In genomic region chr5:109387408-109387974, GRCh38 we compare ENCODE assay signal across 28 cellular contexts. TPM values are rescaled to one million over a fixed set of nuclear protein-coding genes. Genes with fewer than 3 reads are reported as not detected.
DNase-seq lines count a peak whose midpoint lies in the region; ATAC-seq, FAIRE-seq and TF ChIP-seq lines count a peak whose summit lies in the region.
"Had no signal": no experiment of that assay in that cellular context is flagged by ENCODE, and none has a peak within 500 bp of the region (broad histone marks: within the 10 kb centered on the region; RNA-seq: fewer than 3 reads in every experiment).

No MANE protein-coding gene starts in this region.

- H3K4me1 ChIP-seq in HepG2 (ENCODE audit: insufficient read depth, low read length), result peaks cover 9% of the 10 kb centered on the region
- peaks cover 0 to 10% (median 0%) of the 10 kb centered on the region in 4 donors for H3K4me1 ChIP-seq in right lobe of liver
- peaks cover 13 to 28% of the 10 kb centered on the region in 2 donors for H3K4me1 ChIP-seq in muscle layer of duodenum (ENCODE audit: control insufficient read depth in 1 of 2, insufficient read depth in 2 of 2, low read length in 2 of 2)

- ATAC-seq in HepG2 (no peak), right lobe of liver (no peak)
- ATAC-seq in stimulated activated naive B cell treated with anti-CD40 and anti-IgM and Interleukin-4, amounts not matched to agents 10 μg/mL and 1 μg/mL and 100 μg/mL, for 72 hours (replicated peaks), result no peak
- ATAC-seq: mucosa of descending colon had no signal

- CTCF ChIA-PET in HepG2 (lab: Yijun Ruan, JAX; ENCODE audit: low intra/inter-chr PET ratio, low total read pairs), result no interaction called here

- no peak for DNase-seq in HepG2 (ENCODE audit: low spot score)
- DNase-seq in right lobe of liver, result no peak
- peak; percentile 57 for DNase-seq in bronchial epithelial cell (ENCODE audit: low read depth)
- DNase-seq in stimulated activated naive B cell treated with anti-CD40 and anti-IgM and Interleukin-4, amounts not matched to agents 10 μg/mL and 1 μg/mL and 100 μg/mL, for 72 hours, result no peak
- no peak for DNase-seq in HUDEP-2 (lab: John Stamatoyannopoulos, UW; ENCODE audit: unreplicated experiment in 76 of 76)
- DNase-seq in MG63, result no peak
- no peak for DNase-seq in stimulated activated CD4-positive, alpha-beta T cell treated with anti-CD3 and anti-CD28 coated beads, Interleukin-4, amount 100 ng/mL, for 24 hours
- DNase-seq: ACHN; activated CD4-positive, alpha-beta T cell treated with anti-CD3 and anti-CD28 coated beads for 4 hours; activated gamma-delta T cell; activated T-cell treated with anti-CD3 and anti-CD28 coated beads, Interleukin-2, amount 50 U/mL, for 1 hour; cerebellar nuclear complex; DND-41; dorsolateral prefrontal cortex; HCEC 1CT; islet precursor cell; lower lobe of right lung; mucosa of descending colon; NCI-H146; NCI-H510A; nucleus accumbens; stimulated activated CD4-positive, alpha-beta T cell treated with anti-CD3 and anti-CD28 coated beads, Interleukin-1b, Interleukin-23, amount 100 ng/mL, for 48 hours; T-helper 2 cell; transverse colon had no signal

- no peak overlapping the region for H3K4me2 ChIP-seq in HepG2 (ENCODE audit: low read depth, low read length)

- H3K27me3 Mint-ChIP-seq in stimulated activated naive B cell treated with anti-CD40 and anti-IgM and Interleukin-4, amounts not matched to agents 10 μg/mL and 1 μg/mL and 100 μg/mL, for 72 hours, result no peaks in the 10 kb centered on the region

- H2AFZ ChIP-seq in HepG2 (ENCODE audit: low read length), result no peak overlapping the region

- no peak overlapping the region for H3K9ac ChIP-seq in HepG2 (ENCODE audit: insufficient read depth, low read depth, low read length)

- intact Hi-C loops in HepG2 (cut with micrococcal nuclease; ENCODE audit: unreplicated experiment) (no loop called here), right lobe of liver (cut with DNase I) (no loop called here)

- POLR2A ChIA-PET in HepG2 (lab: Yijun Ruan, JAX), result no interaction called here

- H3K9me3 ChIP-seq in HepG2 (ENCODE audit: low read length) (no peaks in the 10 kb centered on the region), right lobe of liver (no peaks in the 10 kb centered on the region), muscle layer of duodenum (ENCODE audit: control insufficient read depth in 1 of 2, low read length in 2 of 2) (no peaks in the 10 kb centered on the region), MG63 (peaks cover 9% of the 10 kb centered on the region)
- H3K9me3 ChIP-seq: lower lobe of right lung, mucosa of descending colon, transverse colon had no signal

- H3K79me2 ChIP-seq in HepG2 (ENCODE audit: insufficient read depth, low read length), result peaks cover 85% of the 10 kb centered on the region

- peaks cover 13 to 36% of the 10 kb centered on the region in 2 donors for H3K36me3 Mint-ChIP-seq in stimulated activated naive B cell treated with anti-CD40 and anti-IgM and Interleukin-4, amounts not matched to agents 10 μg/mL and 1 μg/mL and 100 μg/mL, for 72 hours

- TF ChIP-seq RAD21 in HepG2 (CRISPR knock-in tag; IDR thresholded peaks at IDR 0.05), result no peak

- in situ Hi-C loops in HepG2 (cut with HindIII; ENCODE audit: extremely low pct_ligation_motif_present, low pct_unique_long_range_greater_than_20kb), result no loop called here

- H3K27ac ChIP-seq in HepG2 (ENCODE audit: extremely low read length, insufficient read depth, low read length) (no peak overlapping the region), right lobe of liver (no peak overlapping the region), muscle layer of duodenum (ENCODE audit: low read length) (peak overlapping the region; percentile 26)
- H3K27ac ChIP-seq: lower lobe of right lung, SK-N-MC, transverse colon had no signal

- H3K36me3 ChIP-seq in HepG2 (replicated peaks in 1 of 2; ENCODE audit: control insufficient read depth in 1 of 2, insufficient read depth in 2 of 2, low read length in 2 of 2) (peaks cover 0 to 1% of the 10 kb centered on the region in 2 experiments; a peak in 2 of 5 replicates), right lobe of liver (peaks cover 0 to 7% (median 0%) of the 10 kb centered on the region in 4 donors), bronchial epithelial cell (ENCODE audit: control insufficient read depth, insufficient read depth, low read length) (no peaks in the 10 kb centered on the region), muscle layer of duodenum (ENCODE audit: control insufficient read depth in 1 of 2, insufficient read depth in 2 of 2, low read length in 2 of 2) (peaks cover 0 to under 1% of the 10 kb centered on the region in 2 donors), MG63 (peaks cover 6% of the 10 kb centered on the region)

- no peak for TF ChIP-seq EP300 in HepG2 (IDR thresholded peaks at IDR 0.05; ENCODE audit: low read depth in 2 of 2, low read length in 2 of 2)
- no peak for TF ChIP-seq EP300 in HepG2 (CRISPR knock-in tag; IDR thresholded peaks at IDR 0.05; ENCODE audit: borderline replicate concordance)

- H3K27me3 ChIP-seq in HepG2 (ENCODE audit: control insufficient read depth in 1 of 2, insufficient read depth in 2 of 2, low read length in 2 of 2) (no peaks in the 10 kb centered on the region), right lobe of liver (no peaks in the 10 kb centered on the region), bronchial epithelial cell (ENCODE audit: control insufficient read depth, insufficient read depth, low read length) (no peaks in the 10 kb centered on the region), muscle layer of duodenum (ENCODE audit: low read depth, low read length) (no peaks in the 10 kb centered on the region), MG63 (no peaks in the 10 kb centered on the region)
- H3K27me3 ChIP-seq: dorsolateral prefrontal cortex, transverse colon had no signal

- peak overlapping the region; percentile 69 for H3K27ac Mint-ChIP-seq in stimulated activated naive B cell treated with anti-CD40 and anti-IgM and Interleukin-4, amounts not matched to agents 10 μg/mL and 1 μg/mL and 100 μg/mL, for 72 hours

- 90% methylated on average over 4 of the region's 4 CpGs for WGBS in HepG2 (ENCODE audit: low lambda C conversion rate)
- WGBS in right lobe of liver (ENCODE audit: insufficient coverage, low coverage, low lambda C conversion rate, missing lambda C conversion rate), result 63% methylated on average over 4 of the region's 4 CpGs

- H3K4me3 ChIP-seq in HepG2 (replicated peaks in 1 of 3; ENCODE audit: insufficient read depth in 1 of 3, low read depth in 2 of 3, low read length in 3 of 3), result no peak overlapping the region
- no peak overlapping the region for H3K4me3 ChIP-seq in right lobe of liver
- H3K4me3 ChIP-seq in bronchial epithelial cell (ENCODE audit: low read depth, low read length), result no peak overlapping the region
- no peak overlapping the region for H3K4me3 ChIP-seq in muscle layer of duodenum (ENCODE audit: low read depth in 1 of 2, low read length in 2 of 2)
- H3K4me3 ChIP-seq in MG63, result no peak overlapping the region
- H3K4me3 ChIP-seq: dorsolateral prefrontal cortex, lower lobe of right lung, mucosa of descending colon, SK-N-MC, skin epidermis, transverse colon had no signal

- no peak for TF ChIP-seq POLR2A in HepG2 (IDR thresholded peaks at IDR 0.05; ENCODE audit: insufficient read depth in 1 of 2, low read depth in 2 of 2, low read length in 2 of 2)
- no peak for TF ChIP-seq POLR2A in right lobe of liver (IDR thresholded peaks at IDR 0.05)

- no peak for FAIRE-seq in HepG2 (lab: Jason Lieb, UNC)
- FAIRE-seq in bronchial epithelial cell (lab: Jason Lieb, UNC), result no peak
- FAIRE-seq: GM18507 had no signal

- TF ChIP-seq CTCF in HepG2 (CRISPR knock-in tag; IDR thresholded peaks at IDR 0.05) (no peak), right lobe of liver (IDR thresholded peaks at IDR 0.05) (no peak), bronchial epithelial cell (IDR thresholded peaks at IDR 0.05; ENCODE audit: insufficient read depth, low read length, severe bottlenecking) (no peak)

- H3K4me1 Mint-ChIP-seq in stimulated activated naive B cell treated with anti-CD40 and anti-IgM and Interleukin-4, amounts not matched to agents 10 μg/mL and 1 μg/mL and 100 μg/mL, for 72 hours, result peaks cover 27 to 70% of the 10 kb centered on the region in 2 donors

- BruUV-seq in HepG2 (replicated peaks; lab: Mats Ljungman, UMichigan), result no TSS peak

- H3K9me3 Mint-ChIP-seq in stimulated activated naive B cell treated with anti-CD40 and anti-IgM and Interleukin-4, amounts not matched to agents 10 μg/mL and 1 μg/mL and 100 μg/mL, for 72 hours, result peaks cover 1 to 3% of the 10 kb centered on the region in 2 donors

- peaks cover 31% of the 10 kb centered on the region for H4K20me1 ChIP-seq in HepG2 (ENCODE audit: insufficient read depth, low read length)

- no peak overlapping the region for H3K4me3 Mint-ChIP-seq in stimulated activated naive B cell treated with anti-CD40 and anti-IgM and Interleukin-4, amounts not matched to agents 10 μg/mL and 1 μg/mL and 100 μg/mL, for 72 hours

RNA-seq across cellular contexts. Expression of gene PJA2, which starts 22.3 kb away (rescaled TPM):
- total RNA-seq in HepG2 (2016; rRNA removed; fragmentation: Illumina TruSeq; extraction: Trizol) (39.4 and 70.7 TPM in 2 replicates), right lobe of liver (10 to 100 TPM; 34.2 to 47.3 (median 40.8) TPM), bronchial epithelial cell (41.0 and 50.3 TPM in 2 replicates)
- 5.1 and 6.3 TPM in 2 replicates for total RNA-seq in HepG2 (2016; cell fraction: cytosol; rRNA removed; fragmentation: Illumina TruSeq; extraction: Trizol; ENCODE audit: low read depth)
- total RNA-seq in HepG2 (2016; cell fraction: insoluble cytoplasmic fraction; rRNA removed; fragmentation: Illumina TruSeq; extraction: Trizol), result 37.3 and 71.4 TPM in 2 replicates
- 22.7 and 27.8 TPM in 2 replicates for total RNA-seq in HepG2 (2016; cell fraction: membrane; rRNA removed; fragmentation: Illumina TruSeq; extraction: Trizol)
- total RNA-seq in HepG2 (2016; cell fraction: nucleus; rRNA removed; fragmentation: Illumina TruSeq; extraction: Trizol), result 34.8 and 35.7 TPM in 2 replicates
- polyA plus RNA-seq in HepG2 (2011; rRNA removed), result 29.7 and 41.4 TPM in 2 replicates
- polyA plus RNA-seq in HepG2 (2011; cell fraction: cytosol; rRNA removed), result 16.5 and 25.6 TPM in 2 replicates
- 11.3 and 14.3 TPM in 2 replicates for polyA plus RNA-seq in HepG2 (2011; cell fraction: nucleus; rRNA removed)
- 37.0 and 42.7 TPM in 2 replicates for polyA plus RNA-seq in HepG2 (2012)
- 2.4 and 2.8 TPM in 2 replicates for polyA plus RNA-seq in HepG2 (2016; cell fraction: cytosol; fragmentation: Illumina TruSeq; extraction: Trizol; ENCODE audit: low read depth)
- polyA plus RNA-seq in HepG2 (2016; cell fraction: insoluble cytoplasmic fraction; fragmentation: Illumina TruSeq; extraction: Trizol; ENCODE audit: low read depth), result 55.5 and 60.0 TPM in 2 replicates
- polyA plus RNA-seq in HepG2 (2016; cell fraction: membrane; fragmentation: Illumina TruSeq; extraction: Trizol; ENCODE audit: low read depth), result 9.5 and 12.5 TPM in 2 replicates
- 22.2 and 24.7 TPM in 2 replicates for polyA plus RNA-seq in HepG2 (2016; cell fraction: nucleus; fragmentation: Illumina TruSeq; extraction: Trizol; ENCODE audit: insufficient read depth, low read depth)
- 30.6 and 33.6 TPM in 2 replicates for polyA minus RNA-seq in HepG2 (2011; rRNA and poly(A)+ RNA removed; ENCODE audit: low replicate concordance)
- 45.1 and 46.4 TPM in 2 replicates for polyA minus RNA-seq in HepG2 (2011; cell fraction: cytosol; rRNA and poly(A)+ RNA removed)
- polyA minus RNA-seq in HepG2 (2011; cell fraction: nucleus; rRNA and poly(A)+ RNA removed), result 65.7 and 70.6 TPM in 2 replicates
- total RNA-seq in MG63 (2014; rRNA removed; shearing (Covaris generic); ENCODE audit: low replicate concordance), result 43.8 and 57.7 TPM in 2 replicates
